Comparison of ENCODE assay signal across 10 cellular contexts in the genomic region with DNA sequence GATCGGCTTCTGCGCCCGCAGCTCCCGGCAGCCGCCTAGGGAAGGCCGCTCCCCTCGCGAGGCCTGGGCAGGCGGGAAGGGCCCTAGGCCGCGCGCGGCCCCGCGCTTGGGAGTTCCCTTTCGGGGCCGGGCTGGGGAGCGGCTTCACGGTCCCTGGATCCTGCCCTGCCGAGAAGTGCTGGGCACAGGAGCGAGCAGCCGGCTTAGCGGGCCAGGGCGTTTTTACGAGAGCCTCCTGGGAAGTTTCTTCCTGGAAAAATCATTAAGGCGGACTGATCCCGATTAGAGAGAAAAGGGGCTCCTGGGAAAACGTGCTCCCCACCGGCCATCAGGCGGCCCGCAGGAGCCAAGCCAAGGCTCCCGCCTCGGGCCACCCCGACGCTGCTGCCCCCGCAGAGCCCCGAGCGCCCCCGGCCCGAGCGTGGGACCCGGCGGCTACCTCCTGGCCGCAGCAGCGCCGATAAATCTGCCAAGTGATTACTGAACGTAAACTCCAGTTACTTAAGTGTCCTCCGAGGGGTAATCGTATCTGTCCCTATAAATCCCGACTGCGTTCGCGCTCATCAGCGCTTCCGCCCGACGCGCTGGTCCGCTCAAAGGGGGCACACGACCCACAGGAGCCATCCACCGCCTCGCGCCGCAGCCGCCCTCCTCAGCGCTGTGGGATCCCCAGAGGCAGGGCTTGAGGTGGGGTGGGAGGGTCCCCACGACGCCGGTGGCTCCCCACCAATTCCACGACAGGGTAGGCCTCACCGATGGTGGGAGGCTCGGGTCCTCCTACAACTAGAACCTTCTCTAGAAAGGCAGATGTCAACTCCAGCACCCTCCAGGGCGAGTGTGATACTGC. TPM values are rescaled to one million over a fixed set of nuclear protein-coding genes. Genes with fewer than 3 reads are reported as not detected.
DNase-seq lines count a peak whose midpoint lies in the region; ATAC-seq and TF ChIP-seq lines count a peak whose summit lies in the region.
"Had no signal": no experiment of that assay in that cellular context is flagged by ENCODE, and none has a peak within 500 bp of the region (broad histone marks: within the 10 kb centered on the region; RNA-seq: fewer than 3 reads in every experiment).

No MANE protein-coding gene starts in this region.

- no peaks in the 10 kb centered on the region for H3K9me2 ChIP-seq in Karpas-422 (replicated peaks; ENCODE audit: insufficient read depth, low read length)

- no peak for TF ChIP-seq POLR2A in Peyer's patch (IDR thresholded peaks at IDR 0.05)

- H3K27me3 ChIP-seq in Peyer's patch, result peaks cover 0 to 66% of the 10 kb centered on the region in 2 donors
- peaks cover 12 to 97% (median 43%) of the 10 kb centered on the region in 3 donors for H3K27me3 ChIP-seq in psoas muscle (ENCODE audit: insufficient read depth in 3 of 3, low read length in 2 of 3)
- no peaks in the 10 kb centered on the region for H3K27me3 ChIP-seq in Karpas-422 (ENCODE audit: low read length)

- TF ChIP-seq CTCF in Peyer's patch (IDR thresholded peaks at IDR 0.05), result no peak
- TF ChIP-seq CTCF in psoas muscle (IDR thresholded peaks at IDR 0.05), result no peak
- no peak for TF ChIP-seq CTCF in GM20000 (IDR thresholded peaks at IDR 0.05; ENCODE audit: extremely low read depth, missing control alignments)

- H3K9me3 ChIP-seq in ES-I3 (ENCODE audit: control insufficient read depth, insufficient read depth, low read length) (no peaks in the 10 kb centered on the region), Peyer's patch (peaks cover 0 to 8% (median 0%) of the 10 kb centered on the region in 4 donors), psoas muscle (no peaks in the 10 kb centered on the region), Karpas-422 (ENCODE audit: low read length) (no peaks in the 10 kb centered on the region)

- intact Hi-C loops in psoas muscle (cut with DNase I), result no loop called here

- 2 to 4% (median 3%) methylated on average over 65 to 73 of the region's 73 CpGs for WGBS in psoas muscle, 3 donors

- H3K27ac ChIP-seq in Peyer's patch (no peak overlapping the region), psoas muscle (no peak overlapping the region), Karpas-422 (ENCODE audit: low read length) (no peak overlapping the region)

- H3K4me2 ChIP-seq in Karpas-422 (ENCODE audit: low read depth, low read length, poor library complexity, severe bottlenecking), result no peak overlapping the region

- H2AFZ ChIP-seq in Karpas-422 (ENCODE audit: low read length), result no peak overlapping the region

- H3K79me2 ChIP-seq in Karpas-422 (ENCODE audit: low read length), result no peaks in the 10 kb centered on the region

- DNase-seq in Peyer's patch (peak in 1 of 3 donors; percentile 47), psoas muscle (no peak), medulla oblongata (ENCODE audit: extremely low spot score) (no peak), SIG-M5 (lab: John Stamatoyannopoulos, UW) (no peak), GM20000 (ENCODE audit: low spot score) (no peak), Karpas-422 (no peak)

- H4K20me1 ChIP-seq in Karpas-422 (ENCODE audit: insufficient read depth, low read depth, low read length), result no peaks in the 10 kb centered on the region

- peak overlapping the region; percentile 73 for H3K9ac ChIP-seq in ES-I3 (ENCODE audit: low read depth, low read length)
- no peak overlapping the region for H3K9ac ChIP-seq in Karpas-422 (ENCODE audit: low read length)

- peaks cover 9% of the 10 kb centered on the region for H3K4me1 ChIP-seq in ES-I3 (ENCODE audit: insufficient read depth, low read length)
- H3K4me1 ChIP-seq in Peyer's patch, result peaks cover 5 to 37% (median 13%) of the 10 kb centered on the region in 4 donors
- peaks cover 15% of the 10 kb centered on the region for H3K4me1 ChIP-seq in psoas muscle
- H3K4me1 ChIP-seq in Karpas-422 (ENCODE audit: low read length), result no peaks in the 10 kb centered on the region

- H3K4me3 ChIP-seq in Peyer's patch, result peak overlapping the region in 3 of 4 donors; percentile 24 to 41 (median 35)
- H3K4me3 ChIP-seq in psoas muscle, result peak overlapping the region; percentile 53
- H3K4me3 ChIP-seq in Karpas-422 (ENCODE audit: low read length), result no peak overlapping the region

- ATAC-seq in esophagus mucosa, result peak; percentile 83
- ATAC-seq in psoas muscle, result peak; percentile 40 to 55 (median 49)

- H3K36me3 ChIP-seq in ES-I3 (ENCODE audit: insufficient read depth, low read length) (no peaks in the 10 kb centered on the region; the same call in 1 of the 2 replicates), Peyer's patch (no peaks in the 10 kb centered on the region), psoas muscle (ENCODE audit: insufficient read depth in 1 of 2, low read depth in 1 of 2) (no peaks in the 10 kb centered on the region), Karpas-422 (ENCODE audit: insufficient read depth, low read length) (no peaks in the 10 kb centered on the region)

RNA-seq across cellular contexts. Expression of gene ZIC5, which starts 2.8 kb away (rescaled TPM):
- total RNA-seq in Peyer's patch, result not detected
- total RNA-seq in esophagus mucosa, result not detected
- total RNA-seq in psoas muscle, result not detected
- not detected for polyA plus RNA-seq in psoas muscle
- not detected in 2 replicates for total RNA-seq in Karpas-422 (2014; rRNA removed; shearing (Covaris generic); ENCODE audit: low replicate concordance)
- total RNA-seq: liver; T-helper 2 cell treated with Interferon-gamma antibody and Interleukin-4, amounts not matched to agents 100 ng/mL and 5 ng/mL, for 36 hours had no signal
- polyA plus RNA-seq: liver had no signal

RNA-seq across cellular contexts. Expression of gene ZIC2, which starts 12.8 kb away (rescaled TPM):
- total RNA-seq in Peyer's patch, result not detected
- total RNA-seq in esophagus mucosa, result 0.04 TPM
- total RNA-seq in psoas muscle, result not detected
- under 1 TPM in 2 of 3 donors, not detected in 1; 0.01 to 0.06 TPM for polyA plus RNA-seq in psoas muscle
- total RNA-seq in Karpas-422 (2014; rRNA removed; shearing (Covaris generic); ENCODE audit: low replicate concordance), result not detected in 2 replicates
- total RNA-seq: liver; T-helper 2 cell treated with Interferon-gamma antibody and Interleukin-4, amounts not matched to agents 100 ng/mL and 5 ng/mL, for 36 hours had no signal
- polyA plus RNA-seq: liver had no signal
